In genomic region chr17:63827801-63828221, GRCh38 we compare ENCODE assay signal across 9 cellular contexts. TPM values are rescaled to one million over a fixed set of nuclear protein-coding genes. Genes with fewer than 3 reads are reported as not detected.
DNase-seq lines count a peak whose midpoint lies in the region; ATAC-seq, FAIRE-seq and TF ChIP-seq lines count a peak whose summit lies in the region.
"Had no signal": no experiment of that assay in that cellular context is flagged by ENCODE, and none has a peak within 500 bp of the region (broad histone marks: within the 10 kb centered on the region; RNA-seq: fewer than 3 reads in every experiment).

No MANE protein-coding gene starts in this region.

- H3K4me3 ChIP-seq in HFF-Myc (replicated peaks; ENCODE audit: low read depth, low read length) (peak overlapping the region; percentile 97), iPS DF 6.9 (ENCODE audit: low read length) (peak overlapping the region; percentile 89)

- H3K4me1 ChIP-seq in iPS DF 6.9 (ENCODE audit: control insufficient read depth, insufficient read depth, low read length) = no peaks in the 10 kb centered on the region

- TF ChIP-seq CTCF in HFF-Myc (IDR thresholded peaks at IDR 0.05; ENCODE audit: low read depth, low read length, missing control alignments) = no peak

- no peaks in the 10 kb centered on the region for H3K27me3 ChIP-seq in iPS DF 6.9 (ENCODE audit: control insufficient read depth, insufficient read depth, low read length)

- POLR2A ChIA-PET in activated CD4-positive, alpha-beta memory T cell treated with anti-CD3 and anti-CD28 coated beads for 36 hours (lab: Charles Lee) = interaction anchor here (1.1 to 4.5 kb wide), 5 partner anchors 9 to 127 kb away, joined by 4 to 29 read pairs (median 8); partner anchors contain the start of genes CCDC47, DDX42, LIMD2 and SMARCD2

- WGBS in iPS DF 6.9 (ENCODE audit: insufficient coverage, insufficient read length) = no CpG with 5 or more reads among the region's 19 CpGs

- peak overlapping the region; percentile 98 for H3K27ac Mint-ChIP-seq in activated CD4-positive, alpha-beta memory T cell treated with anti-CD3 and anti-CD28 coated beads for 36 hours
- H3K27ac Mint-ChIP-seq in stimulated activated effector memory CD8-positive, alpha-beta T cell treated with anti-CD3 and anti-CD28 coated beads, Interleukin-12 subunit alpha, Interleukin-12 subunit beta, amount 100 ng/mL, for 72 hours = peak overlapping the region; percentile 100

- H3K4me1 Mint-ChIP-seq in activated CD4-positive, alpha-beta memory T cell treated with anti-CD3 and anti-CD28 coated beads for 36 hours (ENCODE audit: low read depth) = peaks cover 71% of the 10 kb centered on the region
- peaks cover 95% of the 10 kb centered on the region for H3K4me1 Mint-ChIP-seq in stimulated activated effector memory CD8-positive, alpha-beta T cell treated with anti-CD3 and anti-CD28 coated beads, Interleukin-12 subunit alpha, Interleukin-12 subunit beta, amount 100 ng/mL, for 72 hours

- H3K36me3 ChIP-seq in iPS DF 6.9 (ENCODE audit: control insufficient read depth, insufficient read depth, low read length) = peaks cover 54% of the 10 kb centered on the region

- intact Hi-C loops in activated CD4-positive, alpha-beta memory T cell treated with anti-CD3 and anti-CD28 coated beads for 36 hours (cut with micrococcal nuclease) = loop anchor here (1.0 to 5.0 kb wide), 6 partner anchors 7 to 206 kb away; partner anchors contain the start of genes CCDC47, MAP3K3 and STRADA

- H3K27ac ChIP-seq in iPS DF 6.9 (ENCODE audit: low read length) = no peak overlapping the region

- H3K9me3 ChIP-seq in iPS DF 6.9 (ENCODE audit: control insufficient read depth, insufficient read depth, low read length) = no peaks in the 10 kb centered on the region

- H3K9me3 Mint-ChIP-seq in activated CD4-positive, alpha-beta memory T cell treated with anti-CD3 and anti-CD28 coated beads for 36 hours = no peaks in the 10 kb centered on the region
- no peaks in the 10 kb centered on the region for H3K9me3 Mint-ChIP-seq in stimulated activated effector memory CD8-positive, alpha-beta T cell treated with anti-CD3 and anti-CD28 coated beads, Interleukin-12 subunit alpha, Interleukin-12 subunit beta, amount 100 ng/mL, for 72 hours

- H3K4me3 Mint-ChIP-seq in activated CD4-positive, alpha-beta memory T cell treated with anti-CD3 and anti-CD28 coated beads for 36 hours = peak overlapping the region; percentile 94
- H3K4me3 Mint-ChIP-seq in stimulated activated effector memory CD8-positive, alpha-beta T cell treated with anti-CD3 and anti-CD28 coated beads, Interleukin-12 subunit alpha, Interleukin-12 subunit beta, amount 100 ng/mL, for 72 hours = peak overlapping the region; percentile 91

- DNase-seq in HFF-Myc (ENCODE audit: extremely low read depth, low read depth) (no peak), iPS DF 6.9 (ENCODE audit: low read depth, low spot score) (no peak), frontal cortex (ENCODE audit: low spot score in 2 of 2) (no peak), H4 (ENCODE audit: low spot score) (no peak), NCI-H2171 treated with DMSO at 0.1 percent for 48 hours (lab: John Stamatoyannopoulos, UW) (no peak), medulla oblongata (ENCODE audit: extremely low spot score) (no peak)
- no peak for DNase-seq in activated CD4-positive, alpha-beta memory T cell treated with anti-CD3 and anti-CD28 coated beads for 36 hours
- DNase-seq in stimulated activated effector memory CD8-positive, alpha-beta T cell treated with anti-CD3 and anti-CD28 coated beads, Interleukin-12 subunit alpha, Interleukin-12 subunit beta, amount 100 ng/mL, for 72 hours (ENCODE audit: low spot score in 2 of 2) = no peak

- no peak for FAIRE-seq in frontal cortex (lab: Jason Lieb, UNC)

- no peak for ATAC-seq in stimulated activated effector memory CD8-positive, alpha-beta T cell treated with anti-CD3 and anti-CD28 coated beads, Interleukin-12 subunit alpha, Interleukin-12 subunit beta, amount 100 ng/mL, for 72 hours

- CTCF ChIA-PET in activated CD4-positive, alpha-beta memory T cell treated with anti-CD3 and anti-CD28 coated beads for 36 hours (lab: Charles Lee) = interaction anchor here (0.7 to 2.6 kb wide), 5 partner anchors 9 to 367 kb away, joined by 3 to 15 read pairs (median 4); partner anchors contain the start of gene SMARCD2

- H3K36me3 Mint-ChIP-seq in activated CD4-positive, alpha-beta memory T cell treated with anti-CD3 and anti-CD28 coated beads for 36 hours = peaks cover 73% of the 10 kb centered on the region
- peaks cover 99% of the 10 kb centered on the region for H3K36me3 Mint-ChIP-seq in stimulated activated effector memory CD8-positive, alpha-beta T cell treated with anti-CD3 and anti-CD28 coated beads, Interleukin-12 subunit alpha, Interleukin-12 subunit beta, amount 100 ng/mL, for 72 hours

- H3K27me3 Mint-ChIP-seq in activated CD4-positive, alpha-beta memory T cell treated with anti-CD3 and anti-CD28 coated beads for 36 hours = no peaks in the 10 kb centered on the region

RNA-seq across cellular contexts. Expression of gene FTSJ3, which starts 0.3 kb away (rescaled TPM):
- total RNA-seq in activated CD4-positive, alpha-beta memory T cell treated with anti-CD3 and anti-CD28 coated beads for 36 hours = 10 to 100 TPM; 41.5 to 42.8 TPM
- 34.6 TPM for total RNA-seq in frontal cortex
- 95.5 and 124 TPM in 2 replicates for total RNA-seq in H4 (2014; rRNA removed; shearing (Covaris generic))

RNA-seq across cellular contexts. Expression of gene PSMC5, which starts 0.6 kb away (rescaled TPM):
- total RNA-seq in activated CD4-positive, alpha-beta memory T cell treated with anti-CD3 and anti-CD28 coated beads for 36 hours = 100 to 1,000 TPM; 165 to 171 TPM
- total RNA-seq in frontal cortex = 47.3 TPM
- total RNA-seq in H4 (2014; rRNA removed; shearing (Covaris generic)) = 64.8 and 71.7 TPM in 2 replicates

RNA-seq across cellular contexts. Expression of gene SMARCD2, which starts 14.7 kb away (rescaled TPM):
- 100 to 1,000 TPM; 109 to 111 TPM for total RNA-seq in activated CD4-positive, alpha-beta memory T cell treated with anti-CD3 and anti-CD28 coated beads for 36 hours
- total RNA-seq in frontal cortex = 9.4 TPM
- 86.3 and 152 TPM in 2 replicates for total RNA-seq in H4 (2014; rRNA removed; shearing (Covaris generic))

RNA-seq across cellular contexts. Expression of gene CSH2, which starts 45.7 kb away (rescaled TPM):
- not detected for total RNA-seq in activated CD4-positive, alpha-beta memory T cell treated with anti-CD3 and anti-CD28 coated beads for 36 hours
- not detected for total RNA-seq in frontal cortex
- not detected in 2 replicates for total RNA-seq in H4 (2014; rRNA removed; shearing (Covaris generic))
- total RNA-seq: HT1080 had no signal

RNA-seq across cellular contexts. Expression of gene DDX42, which starts 53.8 kb away (rescaled TPM):
- total RNA-seq in activated CD4-positive, alpha-beta memory T cell treated with anti-CD3 and anti-CD28 coated beads for 36 hours = 100 to 1,000 TPM; 103 to 106 TPM
- 64.0 TPM for total RNA-seq in frontal cortex
- total RNA-seq in H4 (2014; rRNA removed; shearing (Covaris generic)) = 21.0 and 30.5 TPM in 2 replicates
